17 cellular contexts compared by ENCODE assay signal in the genomic region with DNA sequence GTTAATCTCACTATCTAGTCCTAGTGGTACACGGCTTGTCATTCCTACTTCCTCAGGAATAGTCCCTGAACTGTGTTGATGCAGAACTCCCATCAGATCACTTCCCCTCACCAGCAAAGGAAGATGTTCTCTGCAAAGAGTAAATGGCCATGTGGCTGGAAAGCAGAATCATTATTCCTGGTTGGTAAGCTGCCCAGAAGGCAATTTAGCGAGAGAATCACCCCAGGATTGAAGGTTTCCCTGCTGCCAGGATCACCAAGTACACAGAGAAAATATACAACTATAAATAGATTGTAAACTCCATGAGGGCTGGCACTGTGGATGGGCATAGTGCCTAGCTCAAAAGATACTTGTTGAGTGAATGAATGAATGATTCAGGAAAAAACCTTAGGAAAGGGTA.
DNase-seq lines count a peak whose midpoint lies in the region; ATAC-seq and TF ChIP-seq lines count a peak whose summit lies in the region.
"Had no signal": no experiment of that assay in that cellular context is flagged by ENCODE, and none has a peak within 500 bp of the region (broad histone marks: within the 10 kb centered on the region; RNA-seq: fewer than 3 reads in every experiment).

No MANE protein-coding gene starts in this region.

- no TSS peak for BruUV-seq in PC-3 (replicated peaks; lab: Mats Ljungman, UMichigan)

- H3K9me3 ChIP-seq in MG63 = no peaks in the 10 kb centered on the region
- no peaks in the 10 kb centered on the region for H3K9me3 ChIP-seq in parathyroid adenoma (ENCODE audit: control insufficient read depth, low read length)
- no peaks in the 10 kb centered on the region for H3K9me3 ChIP-seq in tibial nerve
- H3K9me3 ChIP-seq in PC-3 (ENCODE audit: low read length) = no peaks in the 10 kb centered on the region
- H3K9me3 ChIP-seq: HAP-1 had no signal

- H3K4me2 ChIP-seq in parathyroid adenoma (ENCODE audit: low read length) = no peak overlapping the region
- H3K4me2 ChIP-seq in PC-3 (ENCODE audit: low read length) = no peak overlapping the region
- H3K4me2 ChIP-seq: GM23338 had no signal

- H3K27ac ChIP-seq in parathyroid adenoma (no peak overlapping the region), tibial nerve (no peak overlapping the region), PC-3 (ENCODE audit: low read length) (no peak overlapping the region)
- H3K27ac ChIP-seq: HL-60 had no signal

- H3K9ac ChIP-seq in parathyroid adenoma (peak overlapping the region; percentile 41), PC-3 (ENCODE audit: low read length) (no peak overlapping the region)

- no peaks in the 10 kb centered on the region for H3F3A ChIP-seq in PC-3 (ENCODE audit: low read length, unreplicated experiment)

- H2AFZ ChIP-seq in parathyroid adenoma (no peak overlapping the region), PC-3 (ENCODE audit: low read length) (no peak overlapping the region)
- H2AFZ ChIP-seq: GM23338 had no signal

- H3K4me1 ChIP-seq in parathyroid adenoma (no peaks in the 10 kb centered on the region), tibial nerve (no peaks in the 10 kb centered on the region), PC-3 (ENCODE audit: insufficient read depth, low read length) (no peaks in the 10 kb centered on the region)
- H3K4me1 ChIP-seq: HAP-1 had no signal

- TF ChIP-seq CTCF in parathyroid adenoma (IDR thresholded peaks at IDR 0.05) (no peak), tibial nerve (IDR thresholded peaks at IDR 0.05) (no peak), PC-3 (conservative IDR thresholded peaks at IDR 0.05; ENCODE audit: low read depth, low read length) (no peak)

- CTCF ChIA-PET in PC-3 (lab: Charles Lee) = no interaction called here

- intact Hi-C loops in PC-3 (cut with micrococcal nuclease) = no loop called here

- DNase-seq in G401 (ENCODE audit: low spot score) = peak; percentile 71
- DNase-seq in MG63 = peak; percentile 9
- DNase-seq in cerebellar cortex (ENCODE audit: low spot score) = peak; percentile 65
- no peak for DNase-seq in tibial nerve (ENCODE audit: low spot score in 2 of 2)
- DNase-seq in PC-3 = no peak
- DNase-seq: C1 segment of cervical spinal cord; Calu3; CD4-positive, alpha-beta T cell; DMS153; DMS79 treated with DMSO at 0.1 percent for 48 hours; EL; GDM1 had no signal

- no peak for ATAC-seq in PC-3
- no peak for ATAC-seq in HG02588 (IDR thresholded peaks at IDR 0.05; ENCODE audit: unreplicated experiment)
- ATAC-seq: GM23338 had no signal

- H3K36me3 ChIP-seq in MG63 (no peaks in the 10 kb centered on the region), parathyroid adenoma (ENCODE audit: control insufficient read depth, insufficient read depth, low read length) (no peaks in the 10 kb centered on the region), tibial nerve (no peaks in the 10 kb centered on the region), PC-3 (ENCODE audit: low read depth, low read length) (no peaks in the 10 kb centered on the region)
- H3K36me3 ChIP-seq: HAP-1 had no signal

- H4K20me1 ChIP-seq in PC-3 (ENCODE audit: low read length) = no peaks in the 10 kb centered on the region

- 87 to 94% methylated on average over 2 of the region's 2 CpGs for WGBS in tibial nerve, 2 donors

- POLR2A ChIA-PET in PC-3 (lab: Charles Lee; ENCODE audit: unreplicated experiment) = no interaction called here

- H3K79me2 ChIP-seq in parathyroid adenoma = no peaks in the 10 kb centered on the region
- no peaks in the 10 kb centered on the region for H3K79me2 ChIP-seq in PC-3 (ENCODE audit: low read length)

- in situ Hi-C loops in G401 (cut with HindIII; ENCODE audit: low sequenced_read_pairs) = no loop called here

- TF ChIP-seq POLR2A in tibial nerve (IDR thresholded peaks at IDR 0.05) = no peak

- H3K27me3 ChIP-seq in MG63 (no peaks in the 10 kb centered on the region), parathyroid adenoma (ENCODE audit: control insufficient read depth, insufficient read depth, low read length) (no peaks in the 10 kb centered on the region), tibial nerve (no peaks in the 10 kb centered on the region), PC-3 (ENCODE audit: low read length) (no peaks in the 10 kb centered on the region)

- H3K9me2 ChIP-seq in PC-3 (replicated peaks; ENCODE audit: low read length) = no peaks in the 10 kb centered on the region

- TF ChIP-seq EP300 in tibial nerve (IDR thresholded peaks at IDR 0.05) = no peak

- H3K4me3 ChIP-seq in MG63 (no peak overlapping the region), parathyroid adenoma (ENCODE audit: low read depth, low read length) (no peak overlapping the region), tibial nerve (no peak overlapping the region), PC-3 (ENCODE audit: low read length) (no peak overlapping the region)
- H3K4me3 ChIP-seq: GM23338, HAP-1 had no signal

Comparison
In these comparisons a context has a peak if more than half of its experiments do, and no peak if none do; other contexts are left out.
1. DNase-seq: peak in G401 (single experiment), MG63 (single experiment) and cerebellar cortex (single experiment); none in tibial nerve (0 of 2) and PC-3 (single experiment).